9 cellular contexts compared by ENCODE assay signal in the genomic region with DNA sequence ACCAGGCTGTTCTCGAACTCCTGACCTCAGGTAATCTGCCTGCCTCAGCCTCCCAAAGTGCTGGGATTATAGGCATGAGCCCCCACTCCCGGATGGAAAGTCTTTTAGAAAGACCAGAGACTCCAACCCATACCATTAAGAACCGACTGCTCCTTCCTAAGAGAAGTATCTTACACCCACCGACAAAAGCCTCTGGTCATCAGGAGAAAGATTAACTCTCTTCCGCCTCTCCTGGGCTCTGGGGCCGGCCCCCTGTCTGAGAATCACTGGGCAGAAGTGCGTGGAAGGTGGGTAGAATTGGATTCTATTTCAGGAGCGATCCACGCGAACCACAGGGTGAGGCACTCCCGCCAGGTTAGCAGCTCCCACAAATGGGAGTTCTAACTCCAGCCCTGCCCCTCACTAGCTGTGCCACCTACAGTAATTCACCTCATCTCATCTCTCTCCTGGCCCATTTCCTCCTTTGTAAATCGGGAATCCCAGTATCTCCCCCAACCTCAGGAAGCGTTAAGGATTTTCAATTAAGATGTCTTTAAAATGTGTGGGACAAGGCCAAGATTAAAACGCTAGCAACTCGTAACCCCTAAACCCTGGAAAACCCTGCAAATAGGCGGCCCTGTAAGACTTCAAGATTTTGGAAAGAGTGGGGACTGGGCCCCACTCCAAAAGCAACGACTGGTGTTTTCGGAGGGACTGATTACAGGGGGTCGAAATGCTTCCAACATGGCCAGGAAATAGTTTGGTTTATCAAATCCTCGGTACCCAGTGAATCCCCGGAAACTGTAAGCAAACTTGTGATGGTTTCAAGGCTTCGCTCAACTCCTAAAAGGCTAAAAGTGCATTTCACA. TPM values are rescaled to one million over a fixed set of nuclear protein-coding genes. Genes with fewer than 3 reads are reported as not detected.
A peak's percentile ranks its signal among the peaks of the same experiment; 100 is the strongest.
DNase-seq lines count a peak whose midpoint lies in the region; ATAC-seq, FAIRE-seq and TF ChIP-seq lines count a peak whose summit lies in the region.
"Had no signal": no experiment of that assay in that cellular context is flagged by ENCODE, and none has a peak within 500 bp of the region (broad histone marks: within the 10 kb centered on the region; RNA-seq: fewer than 3 reads in every experiment).

No MANE protein-coding gene starts in this region.

- peaks cover 54% of the 10 kb centered on the region for H3K36me3 ChIP-seq in A673 (ENCODE audit: insufficient read depth, low read length, poor library complexity, severe bottlenecking)
- peaks cover 33% of the 10 kb centered on the region for H3K36me3 ChIP-seq in bronchial epithelial cell (ENCODE audit: control insufficient read depth, insufficient read depth, low read length)

- H3K9me3 ChIP-seq in A673 (ENCODE audit: low read depth, low read length, poor library complexity, severe bottlenecking) = no peaks in the 10 kb centered on the region
- H3K9me3 ChIP-seq in mononuclear cell (ENCODE audit: low read depth, low read length) = no peaks in the 10 kb centered on the region

- H3K4me1 ChIP-seq in A673 (ENCODE audit: insufficient read depth, low read length, poor library complexity, severe bottlenecking) = peaks cover 13% of the 10 kb centered on the region
- H3K4me1 ChIP-seq in mononuclear cell (ENCODE audit: insufficient read depth, low read length) = peaks cover 76% of the 10 kb centered on the region

- DNase-seq in A673 (ENCODE audit: low spot score) (peak; percentile 6), HT-29 (ENCODE audit: low spot score) (peak; percentile 42), bronchial epithelial cell (ENCODE audit: low read depth) (no peak), left colon (no peak), activated gamma-delta T cell (lab: John Stamatoyannopoulos, UW) (no peak), GOT3 (lab: John Stamatoyannopoulos, UW) (no peak), pons (ENCODE audit: low spot score) (no peak)

- TSS peak; percentile 40 for BruUV-seq in A673 (replicated peaks; lab: Mats Ljungman, UMichigan)

- intact Hi-C loops in A673 (cut with micrococcal nuclease; ENCODE audit: unreplicated experiment) = no loop called here
- intact Hi-C loops in left colon (cut with DNase I, micrococcal nuclease) = no loop called here

- TF ChIP-seq CTCF in A673 (conservative IDR thresholded peaks at IDR 0.05; ENCODE audit: low read depth, low read length) (no peak), bronchial epithelial cell (IDR thresholded peaks at IDR 0.05; ENCODE audit: insufficient read depth, low read length, severe bottlenecking) (no peak)

- peak overlapping the region; percentile 100 for H3K27ac ChIP-seq in A673 (ENCODE audit: low read depth, low read length, poor library complexity, severe bottlenecking)

- H3K27me3 ChIP-seq in A673 (replicated peaks; ENCODE audit: insufficient read depth, low read depth, low read length, poor library complexity) (no peaks in the 10 kb centered on the region), bronchial epithelial cell (ENCODE audit: control insufficient read depth, insufficient read depth, low read length) (no peaks in the 10 kb centered on the region), mononuclear cell (ENCODE audit: insufficient read depth, low read length) (no peaks in the 10 kb centered on the region)

- FAIRE-seq in bronchial epithelial cell (lab: Jason Lieb, UNC) = no peak
- FAIRE-seq: endometrium had no signal

- POLR2A ChIA-PET in A673 (lab: Charles Lee; ENCODE audit: low non-redundant PET) = interaction anchor here (0.5 to 0.8 kb wide), 3 partner anchors 15 to 39 kb away, joined by 3 to 11 read pairs (median 6); partner anchors contain the start of gene ECH1

- ATAC-seq in left colon = no peak

- H3K4me3 ChIP-seq in A673 (ENCODE audit: low read depth, low read length, poor library complexity, severe bottlenecking) = peak overlapping the region; percentile 81
- H3K4me3 ChIP-seq in bronchial epithelial cell (ENCODE audit: low read depth, low read length) = peak overlapping the region; percentile 44
- H3K4me3 ChIP-seq in mononuclear cell (ENCODE audit: low read length) = peak overlapping the region; percentile 56

- CTCF ChIA-PET in A673 (lab: Charles Lee) = interaction anchor here (1.2 kb wide), 1 partner anchor 21 kb away, joined by 3 read pairs; no protein-coding TSS in a partner anchor

RNA-seq across cellular contexts. Expression of gene HNRNPL, which starts 1.3 kb away (rescaled TPM):
- total RNA-seq in A673 (2021) (642 and 647 TPM in 2 replicates), bronchial epithelial cell (172 and 246 TPM in 2 replicates), mononuclear cell (304 TPM), left colon (100 to 1,000 TPM; 269 to 281 TPM)
- total RNA-seq in HT-29 (2014; rRNA removed; shearing (Covaris generic)) = 389 and 434 TPM in 2 replicates

RNA-seq across cellular contexts. Expression of gene ECH1, which starts 16.9 kb away (rescaled TPM):
- total RNA-seq in A673 (2021) (83.1 and 102 TPM in 2 replicates), bronchial epithelial cell (44.5 and 51.1 TPM in 2 replicates), mononuclear cell (14.3 TPM), left colon (100 to 1,000 TPM; 292 to 483 TPM)
- total RNA-seq in HT-29 (2014; rRNA removed; shearing (Covaris generic)) = 252 and 285 TPM in 2 replicates

RNA-seq across cellular contexts. Expression of gene RINL, which starts 29.6 kb away (rescaled TPM):
- total RNA-seq in A673 (2021) = 5.7 and 7.4 TPM in 2 replicates
- total RNA-seq in HT-29 (2014; rRNA removed; shearing (Covaris generic)) = 8.6 and 13.1 TPM in 2 replicates
- total RNA-seq in bronchial epithelial cell = 8.7 and 12.3 TPM in 2 replicates
- total RNA-seq in mononuclear cell = 8.1 TPM
- 1 to 10 TPM; 3.2 to 3.4 TPM for total RNA-seq in left colon

RNA-seq across cellular contexts. Expression of gene LGALS4, which starts 35.8 kb away (rescaled TPM):
- total RNA-seq in A673 (2021) = 0.32 and 0.81 TPM in 2 replicates
- 959 and 1,005 TPM in 2 replicates for total RNA-seq in HT-29 (2014; rRNA removed; shearing (Covaris generic))
- total RNA-seq in bronchial epithelial cell = 0.64 and 1.1 TPM in 2 replicates
- total RNA-seq in mononuclear cell = 0.21 TPM
- 1,000 to 10,000 TPM; 7,382 to 8,588 TPM for total RNA-seq in left colon

RNA-seq across cellular contexts. Expression of gene SIRT2, which starts 50.9 kb away (rescaled TPM):
- total RNA-seq in A673 (2021) (30.0 and 32.2 TPM in 2 replicates), bronchial epithelial cell (41.3 and 44.7 TPM in 2 replicates), mononuclear cell (50.7 TPM), left colon (10 to 100 TPM; 32.9 to 39.9 TPM)
- 69.8 and 86.7 TPM in 2 replicates for total RNA-seq in HT-29 (2014; rRNA removed; shearing (Covaris generic))

Comparison
In these comparisons a context has a peak if more than half of its experiments do, and no peak if none do; other contexts are left out.
1. DNase-seq: peak in A673 (single experiment) and HT-29 (single experiment); none in bronchial epithelial cell (single experiment), left colon (0 of 2), activated gamma-delta T cell (single experiment), GOT3 (single experiment) and pons (single experiment).
2. Peak in every context shown above with its lines, with median percentiles within 50 percentile points of each other: H3K4me3 ChIP-seq.